ENCODE assay signal across 21 cellular contexts in genomic region chr22:25373961-25374360, GRCh38.
"Had no signal": no experiment of that assay in that cellular context is flagged by ENCODE, and none has a peak within 500 bp of the region (broad histone marks: within the 10 kb centered on the region; RNA-seq: fewer than 3 reads in every experiment).

No MANE protein-coding gene starts in this region.

- FAIRE-seq: endothelial cell of umbilical vein, keratinocyte, small intestine had no signal

- H3K36me3 ChIP-seq: colonic mucosa had no signal

- H3K4me3 Mint-ChIP-seq: endodermal cell, immature natural killer cell, nephron had no signal

- ATAC-seq: foreskin keratinocyte, psoas muscle had no signal

- H3K9me3 ChIP-seq: colonic mucosa, psoas muscle, sigmoid colon, stomach, thoracic aorta, transverse colon had no signal

- H3K4me1 ChIP-seq: colonic mucosa, psoas muscle, sigmoid colon, stomach had no signal

- H3K9me3 Mint-ChIP-seq: endodermal cell, immature natural killer cell, naive B cell, nephron had no signal

- H3K27me3 ChIP-seq: colonic mucosa, foreskin keratinocyte, sigmoid colon, stomach, transverse colon had no signal

- H3K27ac ChIP-seq: colonic mucosa, foreskin keratinocyte, psoas muscle, sigmoid colon, stomach, thoracic aorta had no signal

- H3K27me3 Mint-ChIP-seq: naive B cell had no signal

- DNase-seq: colonic mucosa; dermis blood vessel endothelial cell; endodermal cell; erythroblast; foreskin keratinocyte; immature natural killer cell; mesendoderm; naive B cell; psoas muscle; retina; sigmoid colon; small intestine; stimulated activated CD4-positive, alpha-beta T cell treated with anti-CD3 and anti-CD28 coated beads, Interleukin-12 subunit alpha, Interleukin-12 subunit beta, amount 100 ng/mL, for 4 hours; stimulated activated naive CD4-positive, alpha-beta T cell; stomach; substantia nigra; transverse colon had no signal

- H3K4me3 ChIP-seq: colonic mucosa, psoas muscle, sigmoid colon, stomach, thoracic aorta, transverse colon had no signal

- H3K27ac Mint-ChIP-seq: nephron had no signal
